Comparison of ENCODE assay signal across 17 cellular contexts in genomic region chr9:84567776-84568175, GRCh38.
DNase-seq lines count a peak whose midpoint lies in the region; ATAC-seq and TF ChIP-seq lines count a peak whose summit lies in the region.
"Had no signal": no experiment of that assay in that cellular context is flagged by ENCODE, and none has a peak within 500 bp of the region (broad histone marks: within the 10 kb centered on the region; RNA-seq: fewer than 3 reads in every experiment).

No MANE protein-coding gene starts in this region.

- TF ChIP-seq CTCF in RWPE2 (IDR thresholded peaks at IDR 0.05; ENCODE audit: poor library complexity, severe bottlenecking) (no peak), dorsolateral prefrontal cortex (IDR thresholded peaks at IDR 0.05 in 54 of 56, conservative IDR thresholded peaks at IDR 0.05 in 2 of 56; ENCODE audit: low read depth in 1 of 56, partially characterized antibody in 56 of 56) (no peak), uterus (IDR thresholded peaks at IDR 0.05) (no peak)

- H3K4me1 ChIP-seq in RWPE2 (ENCODE audit: insufficient read depth, poor library complexity, severe bottlenecking) (no peaks in the 10 kb centered on the region), uterus (no peaks in the 10 kb centered on the region)

- DNase-seq in NCI-H69 (lab: John Stamatoyannopoulos, UW), result peak; percentile 33
- DNase-seq in RWPE2 (ENCODE audit: low spot score), result no peak
- DNase-seq in renal cortical epithelial cell (ENCODE audit: low read depth), result peak; percentile 16
- DNase-seq in dorsolateral prefrontal cortex, result no peak
- DNase-seq in uterus, result no peak
- DNase-seq: C1 segment of cervical spinal cord; Calu3; CD4-positive, alpha-beta memory T cell; COR-L47; DMS79; EL; GDM1; H9 had no signal

- intact Hi-C loops in dorsolateral prefrontal cortex (cut with DNase I), result no loop called here
- intact Hi-C loops in uterus (cut with DNase I; ENCODE audit: low total_unique reads), result no loop called here

- H3K27me3 ChIP-seq in RWPE2 (ENCODE audit: insufficient read depth, poor library complexity, severe bottlenecking), result no peaks in the 10 kb centered on the region
- H3K27me3 ChIP-seq in dorsolateral prefrontal cortex, result peaks cover 0 to 5% (median 0%) of the 10 kb centered on the region in 45 donors
- H3K27me3 ChIP-seq in uterus, result no peaks in the 10 kb centered on the region

- H3K36me3 ChIP-seq in RWPE2 (ENCODE audit: low read depth), result no peaks in the 10 kb centered on the region
- H3K36me3 ChIP-seq in uterus, result no peaks in the 10 kb centered on the region

- H3K27ac ChIP-seq in RWPE2 (ENCODE audit: poor library complexity, severe bottlenecking) (no peak overlapping the region), dorsolateral prefrontal cortex (no peak overlapping the region), uterus (no peak overlapping the region)

- H3K9me3 ChIP-seq in RWPE2 (ENCODE audit: severe bottlenecking), result no peaks in the 10 kb centered on the region
- H3K9me3 ChIP-seq in uterus, result no peaks in the 10 kb centered on the region

- H3K4me3 ChIP-seq in RWPE2 (ENCODE audit: severe bottlenecking) (no peak overlapping the region), dorsolateral prefrontal cortex (no peak overlapping the region), uterus (no peak overlapping the region)
- H3K4me3 ChIP-seq: GM12878, GM23338 had no signal

- ATAC-seq in RWPE2 (ENCODE audit: low read depth), result 0 out of 3 replicates have a peak, but pooled peaks have one; percentile 25
- ATAC-seq in esophagus mucosa, result peak; percentile 69
- ATAC-seq: GM12878, GM23338, HCT116 had no signal

- TF ChIP-seq POLR2A in uterus (IDR thresholded peaks at IDR 0.05), result no peak

Comparison
In these comparisons a context has a peak if more than half of its experiments do, and no peak if none do; other contexts are left out.
1. DNase-seq: peak in NCI-H69 (single experiment) and renal cortical epithelial cell (single experiment); none in RWPE2 (single experiment), dorsolateral prefrontal cortex (0 of 10) and uterus (0 of 2).